ENCODE assay signal across 1 cellular context in the genomic region with DNA sequence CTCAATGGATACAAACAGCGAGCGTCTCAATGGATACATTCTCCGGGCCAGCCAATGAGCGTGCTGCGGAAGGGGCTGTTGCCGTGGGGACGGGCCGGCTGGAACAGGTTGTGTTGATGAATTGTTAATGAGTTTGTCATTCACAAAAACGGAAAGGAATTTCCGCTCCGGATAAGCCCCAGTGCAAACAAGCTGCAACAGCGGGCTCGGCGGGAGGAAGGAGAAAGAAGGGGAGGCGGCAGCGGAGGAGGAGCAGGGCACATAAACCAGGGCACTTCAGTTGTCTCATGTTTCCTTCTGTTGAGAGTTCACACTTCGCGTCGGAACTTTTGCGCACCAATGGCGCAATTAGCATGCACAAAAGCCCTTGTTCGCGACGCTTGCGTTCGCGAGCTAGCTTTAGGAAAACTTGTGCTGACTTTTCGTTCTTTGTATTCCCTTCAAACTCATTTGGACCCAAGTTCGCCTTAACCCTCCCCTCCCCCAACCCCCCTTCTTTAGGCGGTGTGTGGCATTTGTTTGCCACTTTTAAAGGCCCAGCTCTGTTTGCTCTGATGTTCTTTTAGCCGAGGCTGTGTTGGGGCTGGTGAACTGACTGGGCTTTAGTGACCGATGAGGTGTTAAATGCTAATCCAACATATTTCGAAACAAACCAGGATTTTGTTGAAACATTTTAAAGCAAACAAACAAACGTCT.
TF ChIP-seq lines count a peak whose summit lies in the region.

A gene with protein sequence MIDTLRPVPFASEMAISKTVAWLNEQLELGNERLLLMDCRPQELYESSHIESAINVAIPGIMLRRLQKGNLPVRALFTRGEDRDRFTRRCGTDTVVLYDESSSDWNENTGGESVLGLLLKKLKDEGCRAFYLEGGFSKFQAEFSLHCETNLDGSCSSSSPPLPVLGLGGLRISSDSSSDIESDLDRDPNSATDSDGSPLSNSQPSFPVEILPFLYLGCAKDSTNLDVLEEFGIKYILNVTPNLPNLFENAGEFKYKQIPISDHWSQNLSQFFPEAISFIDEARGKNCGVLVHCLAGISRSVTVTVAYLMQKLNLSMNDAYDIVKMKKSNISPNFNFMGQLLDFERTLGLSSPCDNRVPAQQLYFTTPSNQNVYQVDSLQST (minus strand): TSS at position 10 of the 696 bp plus-strand sequence. CDS start 462 bp downstream, outside the sequence.

TF ChIP-seq in HepG2, 621 proteins besides CTCF, POLR2A, EP300 and RAD21 (continued from another document and continues in another):
- TF ChIP-seq, protein P1, sequence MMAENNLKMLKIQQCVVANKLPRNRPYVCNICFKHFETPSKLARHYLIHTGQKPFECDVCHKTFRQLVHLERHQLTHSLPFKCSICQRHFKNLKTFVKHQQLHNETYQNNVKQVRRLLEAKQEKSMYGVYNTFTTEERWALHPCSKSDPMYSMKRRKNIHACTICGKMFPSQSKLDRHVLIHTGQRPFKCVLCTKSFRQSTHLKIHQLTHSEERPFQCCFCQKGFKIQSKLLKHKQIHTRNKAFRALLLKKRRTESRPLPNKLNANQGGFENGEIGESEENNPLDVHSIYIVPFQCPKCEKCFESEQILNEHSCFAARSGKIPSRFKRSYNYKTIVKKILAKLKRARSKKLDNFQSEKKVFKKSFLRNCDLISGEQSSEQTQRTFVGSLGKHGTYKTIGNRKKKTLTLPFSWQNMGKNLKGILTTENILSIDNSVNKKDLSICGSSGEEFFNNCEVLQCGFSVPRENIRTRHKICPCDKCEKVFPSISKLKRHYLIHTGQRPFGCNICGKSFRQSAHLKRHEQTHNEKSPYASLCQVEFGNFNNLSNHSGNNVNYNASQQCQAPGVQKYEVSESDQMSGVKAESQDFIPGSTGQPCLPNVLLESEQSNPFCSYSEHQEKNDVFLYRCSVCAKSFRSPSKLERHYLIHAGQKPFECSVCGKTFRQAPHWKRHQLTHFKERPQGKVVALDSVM (CRISPR knock-in tag; IDR thresholded peaks at IDR 0.05) = peak; percentile 43; the same call in 1 of the 2 replicates
- TF ChIP-seq AHR (CRISPR knock-in tag; IDR thresholded peaks at IDR 0.05) (0 out of 2 replicates have a peak, but pooled peaks have one; percentile 49), FOXJ3 (CRISPR knock-in tag; IDR thresholded peaks at IDR 0.05; ENCODE audit: borderline replicate concordance) (peak; percentile 83; the same call in 1 of the 2 replicates), ZMYM4 (CRISPR knock-in tag; IDR thresholded peaks at IDR 0.05) (peak; percentile 85), ZNF547 (CRISPR knock-in tag; IDR thresholded peaks at IDR 0.05) (no peak; the same call in 1 of the 2 replicates), ISX (CRISPR knock-in tag; conservative IDR thresholded peaks at IDR 0.05) (no peak), ZFP1 (CRISPR knock-in tag; IDR thresholded peaks at IDR 0.05) (peak; percentile 69; the same call in 1 of the 2 replicates), KLF9 (CRISPR knock-in tag; IDR thresholded peaks at IDR 0.05; ENCODE audit: low read depth) (no peak), ZNF772 (CRISPR knock-in tag; IDR thresholded peaks at IDR 0.05) (peak; percentile 66; the same call in 1 of the 2 replicates), ZNF44 (CRISPR knock-in tag; IDR thresholded peaks at IDR 0.05) (no peak), NFE2L1 (CRISPR knock-in tag; IDR thresholded peaks at IDR 0.05; ENCODE audit: borderline replicate concordance) (no peak), TOPORS (CRISPR knock-in tag; IDR thresholded peaks at IDR 0.05) (no peak; the same call in 1 of the 2 replicates), ARNT (IDR thresholded peaks at IDR 0.05) (no peak), MEIS1 (CRISPR knock-in tag; IDR thresholded peaks at IDR 0.05; ENCODE audit: borderline replicate concordance) (peak; percentile 97), ZNF577 (CRISPR knock-in tag; IDR thresholded peaks at IDR 0.05; ENCODE audit: borderline replicate concordance, low read depth) (no peak), CREM (IDR thresholded peaks at IDR 0.05) (peak; percentile 88), CREM (CRISPR knock-in tag; IDR thresholded peaks at IDR 0.05) (no peak), ZNF160 (CRISPR knock-in tag; IDR thresholded peaks at IDR 0.05) (no peak; the same call in 1 of the 2 replicates), CHD4 (IDR thresholded peaks at IDR 0.05; ENCODE audit: borderline replicate concordance, low read length) (no peak), SAFB2 (CRISPR knock-in tag; IDR thresholded peaks at IDR 0.05; ENCODE audit: borderline replicate concordance, low read depth) (no peak), ZBTB3 (CRISPR knock-in tag; IDR thresholded peaks at IDR 0.05; ENCODE audit: borderline replicate concordance, low read depth) (no peak), NFRKB (IDR thresholded peaks at IDR 0.05) (no peak), ZNF7 (CRISPR knock-in tag; IDR thresholded peaks at IDR 0.05) (no peak), ZNF790 (CRISPR knock-in tag; IDR thresholded peaks at IDR 0.05; ENCODE audit: borderline replicate concordance) (no peak), DMAP1 (CRISPR knock-in tag; IDR thresholded peaks at IDR 0.05) (no peak; the same call in none of the 2 replicates)
- TF ChIP-seq, protein P2, sequence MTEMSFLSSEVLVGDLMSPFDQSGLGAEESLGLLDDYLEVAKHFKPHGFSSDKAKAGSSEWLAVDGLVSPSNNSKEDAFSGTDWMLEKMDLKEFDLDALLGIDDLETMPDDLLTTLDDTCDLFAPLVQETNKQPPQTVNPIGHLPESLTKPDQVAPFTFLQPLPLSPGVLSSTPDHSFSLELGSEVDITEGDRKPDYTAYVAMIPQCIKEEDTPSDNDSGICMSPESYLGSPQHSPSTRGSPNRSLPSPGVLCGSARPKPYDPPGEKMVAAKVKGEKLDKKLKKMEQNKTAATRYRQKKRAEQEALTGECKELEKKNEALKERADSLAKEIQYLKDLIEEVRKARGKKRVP (CRISPR knock-in tag; IDR thresholded peaks at IDR 0.05) = peak in 1 of 2 experiments; percentile 77; a peak in 2 of 4 replicates
- TF ChIP-seq, protein P3, sequence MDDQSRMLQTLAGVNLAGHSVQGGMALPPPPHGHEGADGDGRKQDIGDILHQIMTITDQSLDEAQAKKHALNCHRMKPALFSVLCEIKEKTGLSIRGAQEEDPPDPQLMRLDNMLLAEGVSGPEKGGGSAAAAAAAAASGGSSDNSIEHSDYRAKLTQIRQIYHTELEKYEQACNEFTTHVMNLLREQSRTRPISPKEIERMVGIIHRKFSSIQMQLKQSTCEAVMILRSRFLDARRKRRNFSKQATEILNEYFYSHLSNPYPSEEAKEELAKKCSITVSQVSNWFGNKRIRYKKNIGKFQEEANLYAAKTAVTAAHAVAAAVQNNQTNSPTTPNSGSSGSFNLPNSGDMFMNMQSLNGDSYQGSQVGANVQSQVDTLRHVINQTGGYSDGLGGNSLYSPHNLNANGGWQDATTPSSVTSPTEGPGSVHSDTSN (CRISPR knock-in tag; IDR thresholded peaks at IDR 0.05; ENCODE audit: borderline replicate concordance) = 0 out of 2 replicates have a peak, but pooled peaks have one; percentile 30
- TF ChIP-seq, protein P4, sequence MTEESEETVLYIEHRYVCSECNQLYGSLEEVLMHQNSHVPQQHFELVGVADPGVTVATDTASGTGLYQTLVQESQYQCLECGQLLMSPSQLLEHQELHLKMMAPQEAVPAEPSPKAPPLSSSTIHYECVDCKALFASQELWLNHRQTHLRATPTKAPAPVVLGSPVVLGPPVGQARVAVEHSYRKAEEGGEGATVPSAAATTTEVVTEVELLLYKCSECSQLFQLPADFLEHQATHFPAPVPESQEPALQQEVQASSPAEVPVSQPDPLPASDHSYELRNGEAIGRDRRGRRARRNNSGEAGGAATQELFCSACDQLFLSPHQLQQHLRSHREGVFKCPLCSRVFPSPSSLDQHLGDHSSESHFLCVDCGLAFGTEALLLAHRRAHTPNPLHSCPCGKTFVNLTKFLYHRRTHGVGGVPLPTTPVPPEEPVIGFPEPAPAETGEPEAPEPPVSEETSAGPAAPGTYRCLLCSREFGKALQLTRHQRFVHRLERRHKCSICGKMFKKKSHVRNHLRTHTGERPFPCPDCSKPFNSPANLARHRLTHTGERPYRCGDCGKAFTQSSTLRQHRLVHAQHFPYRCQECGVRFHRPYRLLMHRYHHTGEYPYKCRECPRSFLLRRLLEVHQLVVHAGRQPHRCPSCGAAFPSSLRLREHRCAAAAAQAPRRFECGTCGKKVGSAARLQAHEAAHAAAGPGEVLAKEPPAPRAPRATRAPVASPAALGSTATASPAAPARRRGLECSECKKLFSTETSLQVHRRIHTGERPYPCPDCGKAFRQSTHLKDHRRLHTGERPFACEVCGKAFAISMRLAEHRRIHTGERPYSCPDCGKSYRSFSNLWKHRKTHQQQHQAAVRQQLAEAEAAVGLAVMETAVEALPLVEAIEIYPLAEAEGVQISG (CRISPR knock-in tag; IDR thresholded peaks at IDR 0.05) = no peak; the same call in none of the 2 replicates
- TF ChIP-seq, protein P5, sequence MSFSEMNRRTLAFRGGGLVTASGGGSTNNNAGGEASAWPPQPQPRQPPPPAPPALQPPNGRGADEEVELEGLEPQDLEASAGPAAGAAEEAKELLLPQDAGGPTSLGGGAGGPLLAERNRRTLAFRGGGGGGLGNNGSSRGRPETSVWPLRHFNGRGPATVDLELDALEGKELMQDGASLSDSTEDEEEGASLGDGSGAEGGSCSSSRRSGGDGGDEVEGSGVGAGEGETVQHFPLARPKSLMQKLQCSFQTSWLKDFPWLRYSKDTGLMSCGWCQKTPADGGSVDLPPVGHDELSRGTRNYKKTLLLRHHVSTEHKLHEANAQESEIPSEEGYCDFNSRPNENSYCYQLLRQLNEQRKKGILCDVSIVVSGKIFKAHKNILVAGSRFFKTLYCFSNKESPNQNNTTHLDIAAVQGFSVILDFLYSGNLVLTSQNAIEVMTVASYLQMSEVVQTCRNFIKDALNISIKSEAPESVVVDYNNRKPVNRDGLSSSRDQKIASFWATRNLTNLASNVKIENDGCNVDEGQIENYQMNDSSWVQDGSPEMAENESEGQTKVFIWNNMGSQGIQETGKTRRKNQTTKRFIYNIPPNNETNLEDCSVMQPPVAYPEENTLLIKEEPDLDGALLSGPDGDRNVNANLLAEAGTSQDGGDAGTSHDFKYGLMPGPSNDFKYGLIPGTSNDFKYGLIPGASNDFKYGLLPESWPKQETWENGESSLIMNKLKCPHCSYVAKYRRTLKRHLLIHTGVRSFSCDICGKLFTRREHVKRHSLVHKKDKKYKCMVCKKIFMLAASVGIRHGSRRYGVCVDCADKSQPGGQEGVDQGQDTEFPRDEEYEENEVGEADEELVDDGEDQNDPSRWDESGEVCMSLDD (CRISPR knock-in tag; IDR thresholded peaks at IDR 0.05; ENCODE audit: borderline replicate concordance) = peak; percentile 63; the same call in 1 of the 2 replicates
- TF ChIP-seq, protein P6, sequence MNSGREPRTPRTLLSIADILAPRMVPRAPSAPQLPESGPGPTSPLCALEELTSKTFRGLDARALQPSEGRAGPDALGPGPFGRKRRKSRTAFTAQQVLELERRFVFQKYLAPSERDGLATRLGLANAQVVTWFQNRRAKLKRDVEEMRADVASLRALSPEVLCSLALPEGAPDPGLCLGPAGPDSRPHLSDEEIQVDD (CRISPR knock-in tag; IDR thresholded peaks at IDR 0.05; ENCODE audit: borderline replicate concordance) = no peak
- TF ChIP-seq, protein P7, sequence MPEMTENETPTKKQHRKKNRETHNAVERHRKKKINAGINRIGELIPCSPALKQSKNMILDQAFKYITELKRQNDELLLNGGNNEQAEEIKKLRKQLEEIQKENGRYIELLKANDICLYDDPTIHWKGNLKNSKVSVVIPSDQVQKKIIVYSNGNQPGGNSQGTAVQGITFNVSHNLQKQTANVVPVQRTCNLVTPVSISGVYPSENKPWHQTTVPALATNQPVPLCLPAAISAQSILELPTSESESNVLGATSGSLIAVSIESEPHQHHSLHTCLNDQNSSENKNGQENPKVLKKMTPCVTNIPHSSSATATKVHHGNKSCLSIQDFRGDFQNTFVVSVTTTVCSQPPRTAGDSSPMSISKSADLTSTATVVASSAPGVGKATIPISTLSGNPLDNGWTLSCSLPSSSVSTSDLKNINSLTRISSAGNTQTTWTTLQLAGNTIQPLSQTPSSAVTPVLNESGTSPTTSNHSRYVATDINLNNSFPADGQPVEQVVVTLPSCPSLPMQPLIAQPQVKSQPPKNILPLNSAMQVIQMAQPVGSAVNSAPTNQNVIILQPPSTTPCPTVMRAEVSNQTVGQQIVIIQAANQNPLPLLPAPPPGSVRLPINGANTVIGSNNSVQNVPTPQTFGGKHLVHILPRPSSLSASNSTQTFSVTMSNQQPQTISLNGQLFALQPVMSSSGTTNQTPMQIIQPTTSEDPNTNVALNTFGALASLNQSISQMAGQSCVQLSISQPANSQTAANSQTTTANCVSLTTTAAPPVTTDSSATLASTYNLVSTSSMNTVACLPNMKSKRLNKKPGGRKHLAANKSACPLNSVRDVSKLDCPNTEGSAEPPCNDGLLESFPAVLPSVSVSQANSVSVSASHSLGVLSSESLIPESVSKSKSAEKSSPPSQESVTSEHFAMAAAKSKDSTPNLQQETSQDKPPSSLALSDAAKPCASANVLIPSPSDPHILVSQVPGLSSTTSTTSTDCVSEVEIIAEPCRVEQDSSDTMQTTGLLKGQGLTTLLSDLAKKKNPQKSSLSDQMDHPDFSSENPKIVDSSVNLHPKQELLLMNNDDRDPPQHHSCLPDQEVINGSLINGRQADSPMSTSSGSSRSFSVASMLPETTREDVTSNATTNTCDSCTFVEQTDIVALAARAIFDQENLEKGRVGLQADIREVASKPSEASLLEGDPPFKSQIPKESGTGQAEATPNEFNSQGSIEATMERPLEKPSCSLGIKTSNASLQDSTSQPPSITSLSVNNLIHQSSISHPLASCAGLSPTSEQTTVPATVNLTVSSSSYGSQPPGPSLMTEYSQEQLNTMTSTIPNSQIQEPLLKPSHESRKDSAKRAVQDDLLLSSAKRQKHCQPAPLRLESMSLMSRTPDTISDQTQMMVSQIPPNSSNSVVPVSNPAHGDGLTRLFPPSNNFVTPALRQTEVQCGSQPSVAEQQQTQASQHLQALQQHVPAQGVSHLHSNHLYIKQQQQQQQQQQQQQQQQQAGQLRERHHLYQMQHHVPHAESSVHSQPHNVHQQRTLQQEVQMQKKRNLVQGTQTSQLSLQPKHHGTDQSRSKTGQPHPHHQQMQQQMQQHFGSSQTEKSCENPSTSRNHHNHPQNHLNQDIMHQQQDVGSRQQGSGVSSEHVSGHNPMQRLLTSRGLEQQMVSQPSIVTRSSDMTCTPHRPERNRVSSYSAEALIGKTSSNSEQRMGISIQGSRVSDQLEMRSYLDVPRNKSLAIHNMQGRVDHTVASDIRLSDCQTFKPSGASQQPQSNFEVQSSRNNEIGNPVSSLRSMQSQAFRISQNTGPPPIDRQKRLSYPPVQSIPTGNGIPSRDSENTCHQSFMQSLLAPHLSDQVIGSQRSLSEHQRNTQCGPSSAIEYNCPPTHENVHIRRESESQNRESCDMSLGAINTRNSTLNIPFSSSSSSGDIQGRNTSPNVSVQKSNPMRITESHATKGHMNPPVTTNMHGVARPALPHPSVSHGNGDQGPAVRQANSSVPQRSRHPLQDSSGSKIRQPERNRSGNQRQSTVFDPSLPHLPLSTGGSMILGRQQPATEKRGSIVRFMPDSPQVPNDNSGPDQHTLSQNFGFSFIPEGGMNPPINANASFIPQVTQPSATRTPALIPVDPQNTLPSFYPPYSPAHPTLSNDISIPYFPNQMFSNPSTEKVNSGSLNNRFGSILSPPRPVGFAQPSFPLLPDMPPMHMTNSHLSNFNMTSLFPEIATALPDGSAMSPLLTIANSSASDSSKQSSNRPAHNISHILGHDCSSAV (CRISPR knock-in tag; IDR thresholded peaks at IDR 0.05; ENCODE audit: borderline replicate concordance) = 0 out of 2 replicates have a peak, but pooled peaks have one; percentile 33
- TF ChIP-seq, protein P8, sequence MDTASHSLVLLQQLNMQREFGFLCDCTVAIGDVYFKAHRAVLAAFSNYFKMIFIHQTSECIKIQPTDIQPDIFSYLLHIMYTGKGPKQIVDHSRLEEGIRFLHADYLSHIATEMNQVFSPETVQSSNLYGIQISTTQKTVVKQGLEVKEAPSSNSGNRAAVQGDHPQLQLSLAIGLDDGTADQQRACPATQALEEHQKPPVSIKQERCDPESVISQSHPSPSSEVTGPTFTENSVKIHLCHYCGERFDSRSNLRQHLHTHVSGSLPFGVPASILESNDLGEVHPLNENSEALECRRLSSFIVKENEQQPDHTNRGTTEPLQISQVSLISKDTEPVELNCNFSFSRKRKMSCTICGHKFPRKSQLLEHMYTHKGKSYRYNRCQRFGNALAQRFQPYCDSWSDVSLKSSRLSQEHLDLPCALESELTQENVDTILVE (CRISPR knock-in tag; IDR thresholded peaks at IDR 0.05) = no peak; the same call in 1 of the 2 replicates
